3 cellular contexts compared by ENCODE assay signal in the genomic region with DNA sequence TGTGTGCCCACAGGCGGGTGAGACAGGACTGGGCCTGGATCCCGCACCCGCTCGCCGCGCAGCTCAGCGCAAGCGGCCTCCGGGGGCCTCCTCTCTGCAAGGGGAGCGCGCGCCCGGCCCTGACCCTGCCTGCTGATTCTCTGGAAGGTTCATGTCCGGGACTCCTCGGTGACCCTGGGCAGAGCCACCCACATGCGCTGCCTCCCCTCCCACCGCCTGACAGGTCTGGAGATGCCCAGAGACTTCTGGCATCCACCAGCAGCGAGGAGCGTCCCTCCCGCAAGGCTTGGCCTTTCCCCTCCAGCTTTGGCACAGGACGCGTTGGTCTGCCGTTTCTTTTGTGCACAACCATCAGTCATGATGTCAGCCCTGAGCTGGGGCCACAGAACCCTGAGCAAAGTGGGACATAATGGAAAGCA.
TF ChIP-seq lines count a peak whose summit lies in the region.

No MANE protein-coding gene starts in this region.

TF ChIP-seq in liver, 16 proteins besides CTCF, POLR2A, EP300 and RAD21:
- TF ChIP-seq, protein P1, sequence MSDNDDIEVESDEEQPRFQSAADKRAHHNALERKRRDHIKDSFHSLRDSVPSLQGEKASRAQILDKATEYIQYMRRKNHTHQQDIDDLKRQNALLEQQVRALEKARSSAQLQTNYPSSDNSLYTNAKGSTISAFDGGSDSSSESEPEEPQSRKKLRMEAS (IDR thresholded peaks at IDR 0.05) = no peak
- TF ChIP-seq, protein P2, sequence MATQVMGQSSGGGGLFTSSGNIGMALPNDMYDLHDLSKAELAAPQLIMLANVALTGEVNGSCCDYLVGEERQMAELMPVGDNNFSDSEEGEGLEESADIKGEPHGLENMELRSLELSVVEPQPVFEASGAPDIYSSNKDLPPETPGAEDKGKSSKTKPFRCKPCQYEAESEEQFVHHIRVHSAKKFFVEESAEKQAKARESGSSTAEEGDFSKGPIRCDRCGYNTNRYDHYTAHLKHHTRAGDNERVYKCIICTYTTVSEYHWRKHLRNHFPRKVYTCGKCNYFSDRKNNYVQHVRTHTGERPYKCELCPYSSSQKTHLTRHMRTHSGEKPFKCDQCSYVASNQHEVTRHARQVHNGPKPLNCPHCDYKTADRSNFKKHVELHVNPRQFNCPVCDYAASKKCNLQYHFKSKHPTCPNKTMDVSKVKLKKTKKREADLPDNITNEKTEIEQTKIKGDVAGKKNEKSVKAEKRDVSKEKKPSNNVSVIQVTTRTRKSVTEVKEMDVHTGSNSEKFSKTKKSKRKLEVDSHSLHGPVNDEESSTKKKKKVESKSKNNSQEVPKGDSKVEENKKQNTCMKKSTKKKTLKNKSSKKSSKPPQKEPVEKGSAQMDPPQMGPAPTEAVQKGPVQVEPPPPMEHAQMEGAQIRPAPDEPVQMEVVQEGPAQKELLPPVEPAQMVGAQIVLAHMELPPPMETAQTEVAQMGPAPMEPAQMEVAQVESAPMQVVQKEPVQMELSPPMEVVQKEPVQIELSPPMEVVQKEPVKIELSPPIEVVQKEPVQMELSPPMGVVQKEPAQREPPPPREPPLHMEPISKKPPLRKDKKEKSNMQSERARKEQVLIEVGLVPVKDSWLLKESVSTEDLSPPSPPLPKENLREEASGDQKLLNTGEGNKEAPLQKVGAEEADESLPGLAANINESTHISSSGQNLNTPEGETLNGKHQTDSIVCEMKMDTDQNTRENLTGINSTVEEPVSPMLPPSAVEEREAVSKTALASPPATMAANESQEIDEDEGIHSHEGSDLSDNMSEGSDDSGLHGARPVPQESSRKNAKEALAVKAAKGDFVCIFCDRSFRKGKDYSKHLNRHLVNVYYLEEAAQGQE (IDR thresholded peaks at IDR 0.05) = no peak
- TF ChIP-seq HNF4G (IDR thresholded peaks at IDR 0.05) = no peak
- no peak for TF ChIP-seq NR2F2 (IDR thresholded peaks at IDR 0.05)
TF ChIP-seq in liver: peak in this region for 0.

TF ChIP-seq in HepG2, 621 proteins besides CTCF, POLR2A, EP300 and RAD21:
- no peak for TF ChIP-seq KDM2A (CRISPR knock-in tag; IDR thresholded peaks at IDR 0.05; ENCODE audit: borderline replicate concordance, low read depth)
- TF ChIP-seq, protein P3, sequence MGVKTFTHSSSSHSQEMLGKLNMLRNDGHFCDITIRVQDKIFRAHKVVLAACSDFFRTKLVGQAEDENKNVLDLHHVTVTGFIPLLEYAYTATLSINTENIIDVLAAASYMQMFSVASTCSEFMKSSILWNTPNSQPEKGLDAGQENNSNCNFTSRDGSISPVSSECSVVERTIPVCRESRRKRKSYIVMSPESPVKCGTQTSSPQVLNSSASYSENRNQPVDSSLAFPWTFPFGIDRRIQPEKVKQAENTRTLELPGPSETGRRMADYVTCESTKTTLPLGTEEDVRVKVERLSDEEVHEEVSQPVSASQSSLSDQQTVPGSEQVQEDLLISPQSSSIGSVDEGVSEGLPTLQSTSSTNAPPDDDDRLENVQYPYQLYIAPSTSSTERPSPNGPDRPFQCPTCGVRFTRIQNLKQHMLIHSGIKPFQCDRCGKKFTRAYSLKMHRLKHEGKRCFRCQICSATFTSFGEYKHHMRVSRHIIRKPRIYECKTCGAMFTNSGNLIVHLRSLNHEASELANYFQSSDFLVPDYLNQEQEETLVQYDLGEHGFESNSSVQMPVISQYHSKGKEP (CRISPR knock-in tag; IDR thresholded peaks at IDR 0.05) = no peak
- no peak for TF ChIP-seq SRSF9 (IDR thresholded peaks at IDR 0.05; ENCODE audit: borderline replicate concordance, insufficient read depth, low read depth, low read length, poor library complexity, severe bottlenecking)
- no peak for TF ChIP-seq THAP11 (CRISPR knock-in tag; IDR thresholded peaks at IDR 0.05)
- TF ChIP-seq PCBP1 (IDR thresholded peaks at IDR 0.05; ENCODE audit: borderline replicate concordance, low read depth, low read length) = no peak
- TF ChIP-seq ZNF260 (CRISPR knock-in tag; IDR thresholded peaks at IDR 0.05; ENCODE audit: borderline replicate concordance, low read depth) = no peak
- TF ChIP-seq, protein P4, sequence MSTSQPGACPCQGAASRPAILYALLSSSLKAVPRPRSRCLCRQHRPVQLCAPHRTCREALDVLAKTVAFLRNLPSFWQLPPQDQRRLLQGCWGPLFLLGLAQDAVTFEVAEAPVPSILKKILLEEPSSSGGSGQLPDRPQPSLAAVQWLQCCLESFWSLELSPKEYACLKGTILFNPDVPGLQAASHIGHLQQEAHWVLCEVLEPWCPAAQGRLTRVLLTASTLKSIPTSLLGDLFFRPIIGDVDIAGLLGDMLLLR (CRISPR knock-in tag; IDR thresholded peaks at IDR 0.05) = no peak
- TF ChIP-seq, protein P5, sequence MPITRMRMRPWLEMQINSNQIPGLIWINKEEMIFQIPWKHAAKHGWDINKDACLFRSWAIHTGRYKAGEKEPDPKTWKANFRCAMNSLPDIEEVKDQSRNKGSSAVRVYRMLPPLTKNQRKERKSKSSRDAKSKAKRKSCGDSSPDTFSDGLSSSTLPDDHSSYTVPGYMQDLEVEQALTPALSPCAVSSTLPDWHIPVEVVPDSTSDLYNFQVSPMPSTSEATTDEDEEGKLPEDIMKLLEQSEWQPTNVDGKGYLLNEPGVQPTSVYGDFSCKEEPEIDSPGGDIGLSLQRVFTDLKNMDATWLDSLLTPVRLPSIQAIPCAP (CRISPR knock-in tag; IDR thresholded peaks at IDR 0.05; ENCODE audit: low read depth) = no peak
- TF ChIP-seq ZFX (CRISPR knock-in tag; IDR thresholded peaks at IDR 0.05; ENCODE audit: low read depth) = no peak
- no peak for TF ChIP-seq RFX3 (CRISPR knock-in tag; IDR thresholded peaks at IDR 0.05)
- TF ChIP-seq MIXL1 (CRISPR knock-in tag; IDR thresholded peaks at IDR 0.05) = no peak
- TF ChIP-seq PAX8 (CRISPR knock-in tag; IDR thresholded peaks at IDR 0.05; ENCODE audit: borderline replicate concordance) = no peak
- TF ChIP-seq YEATS2 (CRISPR knock-in tag; IDR thresholded peaks at IDR 0.05; ENCODE audit: borderline replicate concordance) = no peak
- no peak for TF ChIP-seq PHF8 (CRISPR knock-in tag; IDR thresholded peaks at IDR 0.05)
- TF ChIP-seq ZNF781 (CRISPR knock-in tag; IDR thresholded peaks at IDR 0.05; ENCODE audit: borderline replicate concordance, not compliant biosample characterization) = no peak
- no peak for TF ChIP-seq MXD4 (CRISPR knock-in tag; IDR thresholded peaks at IDR 0.05)

TF ChIP-seq in SK-N-SH, 30 proteins besides CTCF, POLR2A, EP300 and RAD21:
- no peak for TF ChIP-seq SIN3A (IDR thresholded peaks at IDR 0.05; ENCODE audit: borderline replicate concordance, low read depth, low read length)
TF ChIP-seq in SK-N-SH: peak in this region for 0.
